Comparison of ENCODE assay signal across 29 cellular contexts in genomic region chr13:66087149-66087780, GRCh38.
A peak's percentile ranks its signal among the peaks of the same experiment; 100 is the strongest.
DNase-seq lines count a peak whose midpoint lies in the region; ATAC-seq, FAIRE-seq and TF ChIP-seq lines count a peak whose summit lies in the region.
"Had no signal": no experiment of that assay in that cellular context is flagged by ENCODE, and none has a peak within 500 bp of the region (broad histone marks: within the 10 kb centered on the region; RNA-seq: fewer than 3 reads in every experiment).

No MANE protein-coding gene starts in this region.

- H3K9me3 ChIP-seq in astrocyte (ENCODE audit: insufficient read depth, low read depth, low read length) = no peaks in the 10 kb centered on the region
- H3K9me3 ChIP-seq: HAP-1, ovary, right atrium auricular region, testis had no signal

- H3K36me3 Mint-ChIP-seq in astrocyte (ENCODE audit: low read depth, unreplicated experiment) (no peaks in the 10 kb centered on the region), nephron (ENCODE audit: low read depth) (no peaks in the 10 kb centered on the region), T-cell (no peaks in the 10 kb centered on the region)
- H3K36me3 Mint-ChIP-seq: activated naive CD8-positive, alpha-beta T cell treated with anti-CD3 and anti-CD28 coated beads for 36 hours; natural killer cell; stimulated activated naive B cell treated with anti-CD40 and anti-IgM and Interleukin-4, amounts not matched to agents 10 μg/mL and 1 μg/mL and 100 μg/mL, for 72 hours had no signal

- H3K36me3 ChIP-seq in astrocyte (ENCODE audit: insufficient read depth, low read length) = no peaks in the 10 kb centered on the region
- H3K36me3 ChIP-seq: HAP-1, ovary, right atrium auricular region, WERI-Rb-1 had no signal

- no peak overlapping the region for H3K4me2 ChIP-seq in astrocyte (ENCODE audit: low read length)

- H3K9ac ChIP-seq in astrocyte (ENCODE audit: low read length) = no peak overlapping the region

- H3K27ac Mint-ChIP-seq in astrocyte (ENCODE audit: unreplicated experiment) (no peak overlapping the region), nephron (peak overlapping the region; percentile 72 to 88 (median 75)), T-cell (no peak overlapping the region)
- H3K27ac Mint-ChIP-seq: activated naive CD8-positive, alpha-beta T cell treated with anti-CD3 and anti-CD28 coated beads for 36 hours; natural killer cell; stimulated activated naive B cell treated with anti-CD40 and anti-IgM and Interleukin-4, amounts not matched to agents 10 μg/mL and 1 μg/mL and 100 μg/mL, for 72 hours had no signal

- TF ChIP-seq CTCF in astrocyte (IDR thresholded peaks at IDR 0.05; ENCODE audit: insufficient read depth, low read depth, low read length) = no peak
- TF ChIP-seq CTCF in nephron (IDR thresholded peaks at IDR 0.05; ENCODE audit: unreplicated experiment in 3 of 3) = no peak

- peak; percentile 81 for ATAC-seq in GM18909 (IDR thresholded peaks at IDR 0.05; ENCODE audit: poor library complexity, unreplicated experiment)
- peak; percentile 81 for ATAC-seq in HG03097 (IDR thresholded peaks at IDR 0.05; ENCODE audit: low FRiP score, unreplicated experiment)
- no peak for ATAC-seq in HG02642 (IDR thresholded peaks at IDR 0.05; ENCODE audit: poor library complexity, unreplicated experiment)
- no peak for ATAC-seq in T-cell (replicated peaks in 1 of 4)
- ATAC-seq: GM12878; left ventricle myocardium superior; natural killer cell; stimulated activated naive B cell treated with anti-CD40 and anti-IgM and Interleukin-4, amounts not matched to agents 10 μg/mL and 1 μg/mL and 100 μg/mL, for 72 hours had no signal

- H3K4me1 ChIP-seq in astrocyte (ENCODE audit: insufficient read depth, low read length) = no peaks in the 10 kb centered on the region
- H3K4me1 ChIP-seq: HAP-1, right atrium auricular region, testis had no signal

- H3K79me2 ChIP-seq in astrocyte (ENCODE audit: insufficient read depth, low read length) = no peaks in the 10 kb centered on the region

- peak; percentile 12 for DNase-seq in astrocyte (ENCODE audit: low read depth)
- no peak for DNase-seq in T-cell
- DNase-seq in NCI-H510A treated with DMSO at 0.1 percent for 48 hours (lab: John Stamatoyannopoulos, UW) = no peak
- DNase-seq: activated CD4-positive, alpha-beta T cell treated with anti-CD3 and anti-CD28 coated beads, Interleukin-2, amount 50 U/mL, for 4 hours; activated CD8-positive, alpha-beta memory T cell treated with anti-CD3 and anti-CD28 coated beads, Interleukin-2, amount 50 U/mL, for 4 hours; activated naive CD8-positive, alpha-beta T cell treated with anti-CD3 and anti-CD28 coated beads for 36 hours; C1 segment of cervical spinal cord; cerebellar nuclear complex; Kasumi-1; left ventricle myocardium superior; midbrain; natural killer cell; NCI-H1694; NCI-H2227 treated with DMSO at 0.1 percent for 48 hours; NCI-H774; ovary; stimulated activated CD4-positive, alpha-beta T cell treated with anti-CD3 and anti-CD28 coated beads, Interleukin-4, amount 100 ng/mL, for 24 hours; stimulated activated naive B cell treated with anti-CD40 and anti-IgM and Interleukin-4, amounts not matched to agents 10 μg/mL and 1 μg/mL and 100 μg/mL, for 72 hours; T-helper 9 cell; testis; WERI-Rb-1 had no signal

- H3K4me3 Mint-ChIP-seq in astrocyte (ENCODE audit: unreplicated experiment) (no peak overlapping the region), nephron (no peak overlapping the region), T-cell (no peak overlapping the region)
- H3K4me3 Mint-ChIP-seq: activated naive CD8-positive, alpha-beta T cell treated with anti-CD3 and anti-CD28 coated beads for 36 hours; natural killer cell; stimulated activated naive B cell treated with anti-CD40 and anti-IgM and Interleukin-4, amounts not matched to agents 10 μg/mL and 1 μg/mL and 100 μg/mL, for 72 hours had no signal

- H3K9me3 Mint-ChIP-seq in astrocyte (ENCODE audit: unreplicated experiment) (no peaks in the 10 kb centered on the region), nephron (no peaks in the 10 kb centered on the region), T-cell (peaks cover 0 to 6% (median 0%) of the 10 kb centered on the region in 3 donors)
- H3K9me3 Mint-ChIP-seq: activated naive CD8-positive, alpha-beta T cell treated with anti-CD3 and anti-CD28 coated beads for 36 hours; natural killer cell had no signal

- H3K4me1 Mint-ChIP-seq in astrocyte (ENCODE audit: low read depth, unreplicated experiment) = no peaks in the 10 kb centered on the region
- peaks cover 16% of the 10 kb centered on the region for H3K4me1 Mint-ChIP-seq in nephron
- H3K4me1 Mint-ChIP-seq in T-cell = no peaks in the 10 kb centered on the region
- H3K4me1 Mint-ChIP-seq: activated naive CD8-positive, alpha-beta T cell treated with anti-CD3 and anti-CD28 coated beads for 36 hours; natural killer cell; stimulated activated naive B cell treated with anti-CD40 and anti-IgM and Interleukin-4, amounts not matched to agents 10 μg/mL and 1 μg/mL and 100 μg/mL, for 72 hours had no signal

- no peaks in the 10 kb centered on the region for H3K27me3 Mint-ChIP-seq in astrocyte (ENCODE audit: low read depth, unreplicated experiment)
- no peaks in the 10 kb centered on the region for H3K27me3 Mint-ChIP-seq in nephron (ENCODE audit: low read depth)
- no peaks in the 10 kb centered on the region for H3K27me3 Mint-ChIP-seq in T-cell
- H3K27me3 Mint-ChIP-seq: activated naive CD8-positive, alpha-beta T cell treated with anti-CD3 and anti-CD28 coated beads for 36 hours; stimulated activated naive B cell treated with anti-CD40 and anti-IgM and Interleukin-4, amounts not matched to agents 10 μg/mL and 1 μg/mL and 100 μg/mL, for 72 hours had no signal

- no peak for FAIRE-seq in astrocyte (lab: Jason Lieb, UNC)
- FAIRE-seq: D721Med, GM12878 had no signal

- H3K4me3 ChIP-seq in astrocyte (ENCODE audit: insufficient read depth, low read depth, low read length) = no peak overlapping the region
- H3K4me3 ChIP-seq: GM12878, HAP-1, ovary, right atrium auricular region had no signal

- POLR2A ChIA-PET in T-cell (lab: Charles Lee) = no interaction called here

- H3K27ac ChIP-seq in astrocyte (ENCODE audit: low read depth, low read length) = no peak overlapping the region
- H3K27ac ChIP-seq: ovary, right atrium auricular region, testis, WERI-Rb-1 had no signal

- H2AFZ ChIP-seq in astrocyte (ENCODE audit: low read depth, low read length) = no peak overlapping the region

- no peaks in the 10 kb centered on the region for H3K27me3 ChIP-seq in astrocyte (ENCODE audit: insufficient read depth, low read length)
- H3K27me3 ChIP-seq: ovary, right atrium auricular region, testis had no signal

- CTCF ChIA-PET in T-cell (lab: Charles Lee) = no interaction called here

- H4K20me1 ChIP-seq in astrocyte (ENCODE audit: insufficient read depth, low read length) = no peaks in the 10 kb centered on the region

Comparison
In these comparisons a context has a peak if more than half of its experiments do, and no peak if none do; other contexts are left out.
1. ATAC-seq: peak in GM18909 (single experiment) and HG03097 (single experiment); none in HG02642 (single experiment) and T-cell (0 of 4).
2. H3K27ac Mint-ChIP-seq: peak in nephron (3 of 3); none in astrocyte (single experiment) and T-cell (0 of 2).